ENCODE assay signal across 1 cellular context in the genomic region with DNA sequence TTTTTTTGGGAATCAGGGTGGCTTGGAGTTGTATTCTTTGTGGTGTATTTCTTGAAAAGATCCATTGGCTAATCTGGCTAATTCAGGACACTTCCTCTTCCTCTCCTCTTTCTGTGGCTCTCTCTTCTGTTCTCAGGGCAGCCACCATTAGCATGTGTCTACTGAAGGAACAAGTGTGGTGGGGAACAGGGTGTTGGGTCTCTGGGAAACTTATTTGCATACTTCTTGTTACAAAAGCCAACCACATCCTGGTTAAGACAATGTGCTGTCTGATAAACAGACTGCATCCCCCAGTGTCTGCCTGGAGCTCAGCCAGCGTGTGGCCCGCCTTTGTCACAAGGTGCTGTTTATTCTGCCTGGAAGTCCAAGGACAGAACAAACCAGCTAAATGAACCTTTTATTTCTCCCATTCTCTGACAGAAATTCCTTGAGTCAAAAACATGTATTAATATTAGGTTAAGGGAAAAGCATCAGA.
TF ChIP-seq lines count a peak whose summit lies in the region.

No MANE protein-coding gene starts in this region.

TF ChIP-seq in HepG2, 621 proteins besides CTCF, POLR2A, EP300 and RAD21 (continued from another document and continues in another):
- no peak for TF ChIP-seq ZNF142 (CRISPR knock-in tag; IDR thresholded peaks at IDR 0.05)
- TF ChIP-seq, protein P1, sequence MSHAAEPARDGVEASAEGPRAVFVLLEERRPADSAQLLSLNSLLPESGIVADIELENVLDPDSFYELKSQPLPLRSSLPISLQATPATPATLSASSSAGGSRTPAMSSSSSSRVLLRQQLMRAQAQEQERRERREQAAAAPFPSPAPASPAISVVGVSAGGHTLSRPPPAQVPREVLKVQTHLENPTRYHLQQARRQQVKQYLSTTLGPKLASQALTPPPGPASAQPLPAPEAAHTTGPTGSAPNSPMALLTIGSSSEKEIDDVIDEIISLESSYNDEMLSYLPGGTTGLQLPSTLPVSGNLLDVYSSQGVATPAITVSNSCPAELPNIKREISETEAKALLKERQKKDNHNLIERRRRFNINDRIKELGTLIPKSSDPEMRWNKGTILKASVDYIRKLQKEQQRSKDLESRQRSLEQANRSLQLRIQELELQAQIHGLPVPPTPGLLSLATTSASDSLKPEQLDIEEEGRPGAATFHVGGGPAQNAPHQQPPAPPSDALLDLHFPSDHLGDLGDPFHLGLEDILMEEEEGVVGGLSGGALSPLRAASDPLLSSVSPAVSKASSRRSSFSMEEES (CRISPR knock-in tag; IDR thresholded peaks at IDR 0.05) = peak; percentile 98
- TF ChIP-seq ISL2 (CRISPR knock-in tag; IDR thresholded peaks at IDR 0.05) = peak; percentile 79
- TF ChIP-seq AHDC1 (CRISPR knock-in tag; IDR thresholded peaks at IDR 0.05; ENCODE audit: borderline replicate concordance) = peak; percentile 88
- TF ChIP-seq MAX (IDR thresholded peaks at IDR 0.05) = peak; percentile 79
- TF ChIP-seq, protein P2, sequence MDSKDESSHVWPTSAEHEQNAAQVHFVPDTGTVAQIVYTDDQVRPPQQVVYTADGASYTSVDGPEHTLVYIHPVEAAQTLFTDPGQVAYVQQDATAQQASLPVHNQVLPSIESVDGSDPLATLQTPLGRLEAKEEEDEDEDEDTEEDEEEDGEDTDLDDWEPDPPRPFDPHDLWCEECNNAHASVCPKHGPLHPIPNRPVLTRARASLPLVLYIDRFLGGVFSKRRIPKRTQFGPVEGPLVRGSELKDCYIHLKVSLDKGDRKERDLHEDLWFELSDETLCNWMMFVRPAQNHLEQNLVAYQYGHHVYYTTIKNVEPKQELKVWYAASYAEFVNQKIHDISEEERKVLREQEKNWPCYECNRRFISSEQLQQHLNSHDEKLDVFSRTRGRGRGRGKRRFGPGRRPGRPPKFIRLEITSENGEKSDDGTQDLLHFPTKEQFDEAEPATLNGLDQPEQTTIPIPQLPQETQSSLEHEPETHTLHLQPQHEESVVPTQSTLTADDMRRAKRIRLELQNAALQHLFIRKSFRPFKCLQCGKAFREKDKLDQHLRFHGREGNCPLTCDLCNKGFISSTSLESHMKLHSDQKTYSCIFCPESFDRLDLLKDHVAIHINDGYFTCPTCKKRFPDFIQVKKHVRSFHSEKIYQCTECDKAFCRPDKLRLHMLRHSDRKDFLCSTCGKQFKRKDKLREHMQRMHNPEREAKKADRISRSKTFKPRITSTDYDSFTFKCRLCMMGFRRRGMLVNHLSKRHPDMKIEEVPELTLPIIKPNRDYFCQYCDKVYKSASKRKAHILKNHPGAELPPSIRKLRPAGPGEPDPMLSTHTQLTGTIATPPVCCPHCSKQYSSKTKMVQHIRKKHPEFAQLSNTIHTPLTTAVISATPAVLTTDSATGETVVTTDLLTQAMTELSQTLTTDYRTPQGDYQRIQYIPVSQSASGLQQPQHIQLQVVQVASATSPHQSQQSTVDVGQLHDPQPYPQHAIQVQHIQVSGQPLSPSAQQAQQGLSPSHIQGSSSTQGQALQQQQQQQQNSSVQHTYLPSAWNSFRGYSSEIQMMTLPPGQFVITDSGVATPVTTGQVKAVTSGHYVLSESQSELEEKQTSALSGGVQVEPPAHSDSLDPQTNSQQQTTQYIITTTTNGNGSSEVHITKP (CRISPR knock-in tag; IDR thresholded peaks at IDR 0.05; ENCODE audit: low read depth) = no peak
- TF ChIP-seq ZFP37 (CRISPR knock-in tag; IDR thresholded peaks at IDR 0.05; ENCODE audit: borderline replicate concordance) = no peak
- no peak for TF ChIP-seq KDM5A (IDR thresholded peaks at IDR 0.05; ENCODE audit: borderline replicate concordance, low read length)
- no peak for TF ChIP-seq ZNF44 (CRISPR knock-in tag; IDR thresholded peaks at IDR 0.05)
- no peak for TF ChIP-seq ZBTB21 (CRISPR knock-in tag; IDR thresholded peaks at IDR 0.05)
- 0 out of 2 replicates have a peak, but pooled peaks have one; percentile 30 for TF ChIP-seq GABPB1 (CRISPR knock-in tag; IDR thresholded peaks at IDR 0.05)
- TF ChIP-seq, protein P3, sequence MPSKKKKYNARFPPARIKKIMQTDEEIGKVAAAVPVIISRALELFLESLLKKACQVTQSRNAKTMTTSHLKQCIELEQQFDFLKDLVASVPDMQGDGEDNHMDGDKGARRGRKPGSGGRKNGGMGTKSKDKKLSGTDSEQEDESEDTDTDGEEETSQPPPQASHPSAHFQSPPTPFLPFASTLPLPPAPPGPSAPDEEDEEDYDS (CRISPR knock-in tag; IDR thresholded peaks at IDR 0.05) = peak; percentile 57; the same call in 1 of the 2 replicates
- peak; percentile 95 for TF ChIP-seq HDAC2 (CRISPR knock-in tag; IDR thresholded peaks at IDR 0.05)
- no peak for TF ChIP-seq MTA1 (CRISPR knock-in tag; IDR thresholded peaks at IDR 0.05; ENCODE audit: borderline replicate concordance)
- no peak for TF ChIP-seq SATB2 (CRISPR knock-in tag; IDR thresholded peaks at IDR 0.05)
- no peak for TF ChIP-seq HOXA9 (CRISPR knock-in tag; IDR thresholded peaks at IDR 0.05; ENCODE audit: borderline replicate concordance)
- TF ChIP-seq SIN3B (IDR thresholded peaks at IDR 0.05; ENCODE audit: low read length) = no peak
- no peak for TF ChIP-seq ZSCAN22 (CRISPR knock-in tag; IDR thresholded peaks at IDR 0.05)
- TF ChIP-seq RBM22 (optimal IDR thresholded peaks at IDR 0.05; ENCODE audit: low read length) = no peak
- TF ChIP-seq, protein P4, sequence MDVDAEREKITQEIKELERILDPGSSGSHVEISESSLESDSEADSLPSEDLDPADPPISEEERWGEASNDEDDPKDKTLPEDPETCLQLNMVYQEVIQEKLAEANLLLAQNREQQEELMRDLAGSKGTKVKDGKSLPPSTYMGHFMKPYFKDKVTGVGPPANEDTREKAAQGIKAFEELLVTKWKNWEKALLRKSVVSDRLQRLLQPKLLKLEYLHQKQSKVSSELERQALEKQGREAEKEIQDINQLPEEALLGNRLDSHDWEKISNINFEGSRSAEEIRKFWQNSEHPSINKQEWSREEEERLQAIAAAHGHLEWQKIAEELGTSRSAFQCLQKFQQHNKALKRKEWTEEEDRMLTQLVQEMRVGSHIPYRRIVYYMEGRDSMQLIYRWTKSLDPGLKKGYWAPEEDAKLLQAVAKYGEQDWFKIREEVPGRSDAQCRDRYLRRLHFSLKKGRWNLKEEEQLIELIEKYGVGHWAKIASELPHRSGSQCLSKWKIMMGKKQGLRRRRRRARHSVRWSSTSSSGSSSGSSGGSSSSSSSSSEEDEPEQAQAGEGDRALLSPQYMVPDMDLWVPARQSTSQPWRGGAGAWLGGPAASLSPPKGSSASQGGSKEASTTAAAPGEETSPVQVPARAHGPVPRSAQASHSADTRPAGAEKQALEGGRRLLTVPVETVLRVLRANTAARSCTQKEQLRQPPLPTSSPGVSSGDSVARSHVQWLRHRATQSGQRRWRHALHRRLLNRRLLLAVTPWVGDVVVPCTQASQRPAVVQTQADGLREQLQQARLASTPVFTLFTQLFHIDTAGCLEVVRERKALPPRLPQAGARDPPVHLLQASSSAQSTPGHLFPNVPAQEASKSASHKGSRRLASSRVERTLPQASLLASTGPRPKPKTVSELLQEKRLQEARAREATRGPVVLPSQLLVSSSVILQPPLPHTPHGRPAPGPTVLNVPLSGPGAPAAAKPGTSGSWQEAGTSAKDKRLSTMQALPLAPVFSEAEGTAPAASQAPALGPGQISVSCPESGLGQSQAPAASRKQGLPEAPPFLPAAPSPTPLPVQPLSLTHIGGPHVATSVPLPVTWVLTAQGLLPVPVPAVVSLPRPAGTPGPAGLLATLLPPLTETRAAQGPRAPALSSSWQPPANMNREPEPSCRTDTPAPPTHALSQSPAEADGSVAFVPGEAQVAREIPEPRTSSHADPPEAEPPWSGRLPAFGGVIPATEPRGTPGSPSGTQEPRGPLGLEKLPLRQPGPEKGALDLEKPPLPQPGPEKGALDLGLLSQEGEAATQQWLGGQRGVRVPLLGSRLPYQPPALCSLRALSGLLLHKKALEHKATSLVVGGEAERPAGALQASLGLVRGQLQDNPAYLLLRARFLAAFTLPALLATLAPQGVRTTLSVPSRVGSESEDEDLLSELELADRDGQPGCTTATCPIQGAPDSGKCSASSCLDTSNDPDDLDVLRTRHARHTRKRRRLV (CRISPR knock-in tag; IDR thresholded peaks at IDR 0.05) = peak; percentile 89
- no peak for TF ChIP-seq ZNF589 (CRISPR knock-in tag; conservative IDR thresholded peaks at IDR 0.05)
- TF ChIP-seq RXRB (CRISPR knock-in tag; IDR thresholded peaks at IDR 0.05; ENCODE audit: borderline replicate concordance) = peak; percentile 97
- no peak for TF ChIP-seq ZNF367 (CRISPR knock-in tag; IDR thresholded peaks at IDR 0.05; ENCODE audit: borderline replicate concordance)
- no peak for TF ChIP-seq TAF15 (IDR thresholded peaks at IDR 0.05; ENCODE audit: low read depth, low read length, poor library complexity, severe bottlenecking)
- no peak for TF ChIP-seq ZNF496 (CRISPR knock-in tag; IDR thresholded peaks at IDR 0.05; ENCODE audit: insufficient replicate concordance)
- no peak for TF ChIP-seq SMAD1 (CRISPR knock-in tag; IDR thresholded peaks at IDR 0.05; ENCODE audit: borderline replicate concordance, low read depth)
- TF ChIP-seq ZSCAN9 (CRISPR knock-in tag; IDR thresholded peaks at IDR 0.05; ENCODE audit: borderline replicate concordance) = peak; percentile 38; the same call in 1 of the 2 replicates
- peak; percentile 59; the same call in 1 of the 2 replicates for TF ChIP-seq NR2F2 (IDR thresholded peaks at IDR 0.05; ENCODE audit: borderline replicate concordance, low read depth)
- TF ChIP-seq ZNF124 (CRISPR knock-in tag; IDR thresholded peaks at IDR 0.05) = peak; percentile 69; the same call in 1 of the 2 replicates
- TF ChIP-seq TP53 (CRISPR knock-in tag; conservative IDR thresholded peaks at IDR 0.05) = no peak
- no peak for TF ChIP-seq NFATC3 (CRISPR knock-in tag; IDR thresholded peaks at IDR 0.05)
- TF ChIP-seq NR2C2 (CRISPR knock-in tag; IDR thresholded peaks at IDR 0.05; ENCODE audit: borderline replicate concordance) = no peak
